Comparison of ENCODE assay signal across 30 cellular contexts in genomic region chr20:24730750-24731149, GRCh38.
"Had no signal": no experiment of that assay in that cellular context is flagged by ENCODE, and none has a peak within 500 bp of the region (broad histone marks: within the 10 kb centered on the region; RNA-seq: fewer than 3 reads in every experiment).

No MANE protein-coding gene starts in this region.

- H3K27me3 Mint-ChIP-seq: naive B cell; stimulated activated memory B cell treated with anti-CD40 and anti-IgM and Interleukin-4, amounts not matched to agents 10 μg/mL and 1 μg/mL and 100 μg/mL, for 72 hours; stimulated activated naive CD8-positive, alpha-beta T cell treated with anti-CD3 and anti-CD28 coated beads, Interleukin-15, amount 100 ng/mL, for 72 hours had no signal

- DNase-seq: hypothalamus; immature natural killer cell; kidney; left colon; left lung; lower lobe of right lung; mesendoderm; naive B cell; natural killer cell; nephron progenitor cell; pancreas; retina; right cardiac atrium; sigmoid colon; small intestine; stimulated activated CD4-positive, alpha-beta T cell treated with anti-CD3 and anti-CD28 coated beads, Interleukin-1b, Interleukin-23, amount 100 ng/mL, for 48 hours; stimulated activated CD4-positive, alpha-beta T cell treated with anti-CD3 and anti-CD28 coated beads, Interleukin-2, amount 100 ng/mL, for 48 hours; stimulated activated CD4-positive, alpha-beta T cell treated with anti-CD3 and anti-CD28 coated beads, Interleukin-4, amount 100 ng/mL, for 4 hours; stimulated activated CD8-positive, alpha-beta memory T cell treated with anti-CD3 and anti-CD28 coated beads, Interleukin-4, amount 100 ng/mL, for 48 hours; stimulated activated naive CD4-positive, alpha-beta T cell treated with Interleukin-2 at 50 U/mL for 16 hours; stimulated activated naive CD8-positive, alpha-beta T cell treated with anti-CD3 and anti-CD28 coated beads, Interleukin-15, amount 100 ng/mL, for 72 hours; substantia nigra; testis; thyroid gland; trophoblast cell; upper lobe of right lung had no signal

- H3K36me3 ChIP-seq: left lung, lower lobe of right lung, neural progenitor cell, pancreas, prostate gland, sigmoid colon, thyroid gland, upper lobe of right lung had no signal

- H3K4me1 ChIP-seq: left lung, lower lobe of right lung, neural progenitor cell, pancreas, prostate gland, testis, thyroid gland, upper lobe of right lung had no signal

- H3K4me3 ChIP-seq: left lung, lower lobe of right lung, neural progenitor cell, pancreas, prostate gland, sigmoid colon, testis, thyroid gland, upper lobe of right lung had no signal

- H3K36me3 Mint-ChIP-seq: immature natural killer cell; mesothelial cell of epicardium; naive B cell; natural killer cell; neural progenitor cell; stimulated activated memory B cell treated with anti-CD40 and anti-IgM and Interleukin-4, amounts not matched to agents 10 μg/mL and 1 μg/mL and 100 μg/mL, for 72 hours had no signal

- H3K4me3 Mint-ChIP-seq: immature natural killer cell; mesothelial cell of epicardium; naive B cell; natural killer cell; nephron progenitor cell; neural progenitor cell; stimulated activated memory B cell treated with anti-CD40 and anti-IgM and Interleukin-4, amounts not matched to agents 10 μg/mL and 1 μg/mL and 100 μg/mL, for 72 hours; stimulated activated naive CD8-positive, alpha-beta T cell treated with anti-CD3 and anti-CD28 coated beads, Interleukin-15, amount 100 ng/mL, for 72 hours had no signal

- H3K9me3 ChIP-seq: left lung, lower lobe of right lung, pancreas, prostate gland, sigmoid colon, testis, thyroid gland, upper lobe of right lung had no signal

- H3K9me3 Mint-ChIP-seq: immature natural killer cell; mesothelial cell of epicardium; naive B cell; natural killer cell; nephron progenitor cell; neural progenitor cell; stimulated activated memory B cell treated with anti-CD40 and anti-IgM and Interleukin-4, amounts not matched to agents 10 μg/mL and 1 μg/mL and 100 μg/mL, for 72 hours; stimulated activated naive CD8-positive, alpha-beta T cell treated with anti-CD3 and anti-CD28 coated beads, Interleukin-15, amount 100 ng/mL, for 72 hours had no signal

- H3K4me2 ChIP-seq: neural progenitor cell had no signal

- H3K27me3 ChIP-seq: neural progenitor cell, pancreas, sigmoid colon, testis, thyroid gland, upper lobe of right lung had no signal

- ATAC-seq: left colon; left lung; lower lobe of right lung; natural killer cell; pancreas; right cardiac atrium; stimulated activated memory B cell treated with anti-CD40 and anti-IgM and Interleukin-4, amounts not matched to agents 10 μg/mL and 1 μg/mL and 100 μg/mL, for 72 hours; upper lobe of right lung had no signal

- H2AFZ ChIP-seq: neural progenitor cell had no signal

- H3K4me1 Mint-ChIP-seq: immature natural killer cell; naive B cell; natural killer cell; stimulated activated memory B cell treated with anti-CD40 and anti-IgM and Interleukin-4, amounts not matched to agents 10 μg/mL and 1 μg/mL and 100 μg/mL, for 72 hours; stimulated activated naive CD8-positive, alpha-beta T cell treated with anti-CD3 and anti-CD28 coated beads, Interleukin-15, amount 100 ng/mL, for 72 hours had no signal

- H3K9ac ChIP-seq: neural progenitor cell had no signal

- H3K27ac Mint-ChIP-seq: immature natural killer cell; mesothelial cell of epicardium; naive B cell; natural killer cell; nephron progenitor cell; neural progenitor cell; stimulated activated memory B cell treated with anti-CD40 and anti-IgM and Interleukin-4, amounts not matched to agents 10 μg/mL and 1 μg/mL and 100 μg/mL, for 72 hours; stimulated activated naive CD8-positive, alpha-beta T cell treated with anti-CD3 and anti-CD28 coated beads, Interleukin-15, amount 100 ng/mL, for 72 hours had no signal

- H3K27ac ChIP-seq: left lung, lower lobe of right lung, neural progenitor cell, pancreas, prostate gland, sigmoid colon, testis, thyroid gland, upper lobe of right lung had no signal
